Comparison of ENCODE assay signal across 10 cellular contexts in the genomic region with DNA sequence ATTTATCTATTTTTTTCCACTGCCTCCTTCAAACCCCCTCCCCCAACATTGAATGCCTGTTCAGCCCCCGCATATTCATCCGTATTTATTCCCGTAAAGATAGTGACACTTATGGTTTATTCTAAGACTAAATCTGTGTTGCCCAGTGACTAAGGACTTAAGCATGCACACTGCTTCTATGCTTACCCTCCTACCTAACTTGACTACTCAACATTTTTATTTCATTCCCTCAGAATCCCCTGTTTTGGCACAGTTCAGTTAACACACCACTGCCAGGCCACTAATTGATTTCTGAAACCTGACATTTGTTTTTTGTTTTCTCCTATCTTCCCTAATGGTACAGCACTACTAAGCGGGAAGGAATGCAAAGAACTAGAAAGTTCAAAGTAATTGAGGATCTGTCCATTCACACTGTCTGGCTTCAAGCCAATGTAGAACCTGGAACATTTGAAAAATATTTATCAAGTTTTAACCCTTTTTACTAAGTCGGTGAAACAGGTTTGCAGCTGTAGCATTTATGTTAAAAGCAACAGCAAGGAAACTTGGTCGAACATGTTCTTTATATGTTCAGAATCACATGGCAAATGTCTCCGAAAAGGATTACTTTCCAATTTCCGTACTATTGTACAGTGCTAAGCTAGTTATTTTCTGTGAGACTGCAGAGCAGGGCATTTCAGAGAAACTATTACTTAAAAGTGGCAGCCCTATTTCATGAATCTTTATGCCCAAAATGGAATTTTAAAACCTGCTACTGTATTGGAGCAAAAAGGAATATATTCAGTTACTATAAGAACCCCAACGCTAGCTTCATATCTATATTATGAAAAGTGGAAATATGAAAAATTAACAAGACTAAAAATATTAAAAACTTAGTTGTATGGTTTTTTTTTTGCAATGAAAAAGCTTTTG. TPM values are rescaled to one million over a fixed set of nuclear protein-coding genes. Genes with fewer than 3 reads are reported as not detected.
DNase-seq lines count a peak whose midpoint lies in the region; ATAC-seq and TF ChIP-seq lines count a peak whose summit lies in the region.
"Had no signal": no experiment of that assay in that cellular context is flagged by ENCODE, and none has a peak within 500 bp of the region (broad histone marks: within the 10 kb centered on the region; RNA-seq: fewer than 3 reads in every experiment).

No MANE protein-coding gene starts in this region.

- H3K79me2 ChIP-seq in HCT116 (ENCODE audit: insufficient read depth, low read length) (peaks cover 22% of the 10 kb centered on the region), SK-N-SH (ENCODE audit: insufficient read depth) (no peaks in the 10 kb centered on the region)

- intact Hi-C loops in HCT116 (cut with micrococcal nuclease), result loop anchor here (2.0 to 5.0 kb wide), 3 partner anchors 214 to 651 kb away; no protein-coding TSS in a partner anchor
- intact Hi-C loops in Right ventricle myocardium superior (cut with DNase I), result no loop called here

- BruUV-seq in HCT116 (replicated peaks; lab: Mats Ljungman, UMichigan), result no TSS peak

- H3K4me2 ChIP-seq in HCT116 (ENCODE audit: low read length) (peak overlapping the region; percentile 90), SK-N-SH (no peak overlapping the region)
- H3K4me2 ChIP-seq: KMS-11 had no signal

- H3K27ac ChIP-seq in HCT116 (ENCODE audit: low read depth, low read length) (peak overlapping the region; percentile 67), SK-N-SH (ENCODE audit: low read depth in 2 of 2, low read length in 1 of 2) (peak overlapping the region in 1 of 2 experiments; percentile 28; a peak in 1 of 4 replicates), foreskin keratinocyte (peak overlapping the region; percentile 82), gastroesophageal sphincter (no peak overlapping the region)
- H3K27ac ChIP-seq: KMS-11, lower lobe of right lung had no signal

- H3K9me2 ChIP-seq in HCT116 (ENCODE audit: insufficient read depth), result no peaks in the 10 kb centered on the region
- no peaks in the 10 kb centered on the region for H3K9me2 ChIP-seq in SK-N-SH

- DNase-seq in HCT116 (ENCODE audit: low read depth, low spot score) (peak; percentile 79), SK-N-SH (no peak), foreskin keratinocyte (peak; percentile 86 to 90), superior temporal gyrus (ENCODE audit: extremely low spot score) (peak; percentile 3), Right ventricle myocardium superior (no peak)
- DNase-seq: lower lobe of right lung; stimulated activated naive CD4-positive, alpha-beta T cell treated with Interleukin-2 at 50 U/mL for 16 hours had no signal

- POLR2A ChIA-PET in HCT116 (lab: Charles Lee), result interaction anchor here (0.6 to 1.3 kb wide), 2 partner anchors 165 to 366 kb away, joined by 3 to 5 read pairs; no protein-coding TSS in a partner anchor
- POLR2A ChIA-PET in SK-N-SH (lab: Yijun Ruan, JAX), result no interaction called here

- peak; percentile 18 for ATAC-seq in HCT116
- peak; percentile 27 for ATAC-seq in foreskin keratinocyte
- no peak for ATAC-seq in HG03196 (IDR thresholded peaks at IDR 0.05; ENCODE audit: unreplicated experiment)
- ATAC-seq in Right ventricle myocardium superior (ENCODE audit: poor library complexity), result no peak
- ATAC-seq in gastroesophageal sphincter, result no peak
- ATAC-seq: lower lobe of right lung had no signal

- H3K4me3 ChIP-seq in HCT116 (replicated peaks in 1 of 2; ENCODE audit: low read depth in 1 of 2, low read length in 2 of 2) (peak overlapping the region; percentile 15 to 44), SK-N-SH (ENCODE audit: low read depth in 2 of 2, low read length in 1 of 2) (no peak overlapping the region), gastroesophageal sphincter (no peak overlapping the region)
- H3K4me3 ChIP-seq: lower lobe of right lung had no signal

- TF ChIP-seq CTCF in HCT116 (IDR thresholded peaks at IDR 0.05 in 2 of 3, conservative IDR thresholded peaks at IDR 0.05 in 1 of 3; ENCODE audit: borderline replicate concordance in 1 of 3, insufficient read depth in 1 of 3, low read depth in 2 of 3, low read length in 2 of 3), result no peak
- no peak for TF ChIP-seq CTCF in SK-N-SH (IDR thresholded peaks at IDR 0.05)
- TF ChIP-seq CTCF in foreskin keratinocyte (conservative IDR thresholded peaks at IDR 0.05), result no peak
- no peak for TF ChIP-seq CTCF in gastroesophageal sphincter (IDR thresholded peaks at IDR 0.05)

- H2AFZ ChIP-seq in HCT116 (ENCODE audit: low read depth, low read length, poor library complexity, severe bottlenecking), result peak overlapping the region; percentile 42
- no peak overlapping the region for H2AFZ ChIP-seq in SK-N-SH (ENCODE audit: low read depth)

- peak in 1 of 2 experiments; percentile 26; a peak in 1 of 4 replicates for TF ChIP-seq EP300 in SK-N-SH (IDR thresholded peaks at IDR 0.05; ENCODE audit: borderline replicate concordance in 1 of 2, low read depth in 1 of 2, low read length in 1 of 2)
- no peak for TF ChIP-seq EP300 in gastroesophageal sphincter (IDR thresholded peaks at IDR 0.05)

- TF ChIP-seq POLR2A in HCT116 (IDR thresholded peaks at IDR 0.05; ENCODE audit: borderline replicate concordance, extremely low read depth, insufficient read depth, insufficient read length), result no peak
- TF ChIP-seq POLR2A in gastroesophageal sphincter (IDR thresholded peaks at IDR 0.05), result no peak

- no peaks in the 10 kb centered on the region for H3K27me3 ChIP-seq in HCT116 (ENCODE audit: insufficient read depth, low read length)
- H3K27me3 ChIP-seq in SK-N-SH (ENCODE audit: insufficient read depth), result no peaks in the 10 kb centered on the region
- H3K27me3 ChIP-seq in foreskin keratinocyte, result no peaks in the 10 kb centered on the region
- no peaks in the 10 kb centered on the region for H3K27me3 ChIP-seq in gastroesophageal sphincter

- no peaks in the 10 kb centered on the region for H3K36me3 ChIP-seq in HCT116 (ENCODE audit: control insufficient read depth in 1 of 2, insufficient read depth in 2 of 2, low read length in 2 of 2)
- H3K36me3 ChIP-seq in SK-N-SH (replicated peaks in 1 of 2; ENCODE audit: control insufficient read depth in 1 of 2, insufficient read depth in 2 of 2, low read length in 1 of 2), result no peaks in the 10 kb centered on the region
- H3K36me3 ChIP-seq in gastroesophageal sphincter, result no peaks in the 10 kb centered on the region
- H3K36me3 ChIP-seq: lower lobe of right lung had no signal

- TF ChIP-seq RAD21 in HCT116 (IDR thresholded peaks at IDR 0.05; ENCODE audit: low read depth) (no peak), SK-N-SH (IDR thresholded peaks at IDR 0.05; ENCODE audit: low read length) (no peak)

- 46% methylated on average over 9 of the region's 9 CpGs for WGBS in SK-N-SH (ENCODE audit: low lambda C conversion rate)
- WGBS in gastroesophageal sphincter (ENCODE audit: low coverage in 1 of 2), 2 donors, result 65 to 81% methylated on average over 9 of the region's 9 CpGs

- RAD21 ChIA-PET in HCT116 (lab: Charles Lee; ENCODE audit: low non-redundant PET in 1 of 2, low total read pairs in 2 of 2, uncharacterized antibody in 2 of 2, unreplicated experiment in 2 of 2), result interaction anchor here in 1 of 2 experiments (0.6 to 0.9 kb wide), 2 partner anchors 66 to 641 kb away, joined by 3 to 9 read pairs; no protein-coding TSS in a partner anchor

- H3K9ac ChIP-seq in HCT116 (ENCODE audit: low read length) (peak overlapping the region; percentile 45), SK-N-SH (no peak overlapping the region)
- H3K9ac ChIP-seq: KMS-11 had no signal

- peaks cover 21% of the 10 kb centered on the region for H3F3A ChIP-seq in SK-N-SH (replicated peaks; ENCODE audit: insufficient read depth)

- H3K9me3 ChIP-seq in HCT116 (ENCODE audit: control insufficient read depth in 1 of 2, insufficient read depth in 1 of 2, low read depth in 1 of 2, low read length in 2 of 2) (no peaks in the 10 kb centered on the region), SK-N-SH (no peaks in the 10 kb centered on the region), gastroesophageal sphincter (no peaks in the 10 kb centered on the region)
- H3K9me3 ChIP-seq: lower lobe of right lung had no signal

- H4K20me1 ChIP-seq in HCT116 (ENCODE audit: insufficient read depth) (peaks cover 2% of the 10 kb centered on the region; the same call in 1 of the 2 replicates), SK-N-SH (ENCODE audit: insufficient read depth) (no peaks in the 10 kb centered on the region)

- H3K4me1 ChIP-seq in HCT116 (ENCODE audit: control insufficient read depth in 1 of 2, insufficient read depth in 2 of 2, low read length in 2 of 2) (peaks cover 28 to 48% of the 10 kb centered on the region in 2 experiments), SK-N-SH (ENCODE audit: control insufficient read depth in 1 of 2, insufficient read depth in 2 of 2, low read depth in 1 of 2, low read length in 1 of 2) (peaks cover 7 to 10% of the 10 kb centered on the region in 2 experiments; a peak in 3 of 4 replicates), foreskin keratinocyte (peaks cover 22% of the 10 kb centered on the region), gastroesophageal sphincter (peaks cover 0 to 12% (median under 1%) of the 10 kb centered on the region in 3 donors)

- CTCF ChIA-PET in HCT116 (lab: Charles Lee), result interaction anchor here (0.7 to 1.7 kb wide), 2 partner anchors 216 to 538 kb away, joined by 3 to 4 read pairs; no protein-coding TSS in a partner anchor
- CTCF ChIA-PET in SK-N-SH (lab: Yijun Ruan, JAX), result interaction anchor here (0.6 to 1.2 kb wide), 2 partner anchors 16 to 293 kb away, joined by 3 read pairs; no protein-coding TSS in a partner anchor

TF ChIP-seq in HCT116, 20 proteins besides CTCF, POLR2A, EP300 and RAD21 (continues in another document):
- TF ChIP-seq CBX3 (IDR thresholded peaks at IDR 0.05; ENCODE audit: low read depth) (peak; percentile 36; the same call in 1 of the 2 replicates), TCF7L2 (IDR thresholded peaks at IDR 0.05; ENCODE audit: borderline replicate concordance, extremely low read depth, insufficient read depth, insufficient read length) (peak; percentile 67), SIN3A (IDR thresholded peaks at IDR 0.05; ENCODE audit: low read depth) (peak; percentile 52; the same call in 1 of the 2 replicates), YY1 (IDR thresholded peaks at IDR 0.05; ENCODE audit: extremely low read depth, insufficient replicate concordance, low read depth, low read length) (no peak)

RNA-seq across cellular contexts. Expression of a gene that starts 2.5 kb away (rescaled TPM):
- total RNA-seq in HCT116 (2021; ENCODE audit: unreplicated experiment), result 59.2 TPM
- 43.8 and 54.0 TPM in 2 replicates for polyA plus RNA-seq in HCT116 (2012)
- polyA plus RNA-seq in SK-N-SH (2012; rRNA removed), result 2.7 and 3.9 TPM in 2 replicates
- polyA plus RNA-seq in SK-N-SH (2012; cell fraction: cytosol; rRNA removed), result 2.9 and 3.2 TPM in 2 replicates
- polyA plus RNA-seq in SK-N-SH (2012; cell fraction: nucleus; rRNA removed), result 1.5 and 3.4 TPM in 2 replicates
- total RNA-seq in foreskin keratinocyte, result 75.7 and 85.3 TPM in 2 replicates
- polyA plus RNA-seq in foreskin keratinocyte, result 31.6 and 39.7 TPM in 2 replicates
- 0.59 TPM for total RNA-seq in Right ventricle myocardium superior
- total RNA-seq in gastroesophageal sphincter, result 10 to 100 TPM in 1 of 4 donors, 1 to 10 TPM in 3; 2.5 to 22.7 (median 4.9) TPM

Comparison
In these comparisons a context has a peak if more than half of its experiments do, and no peak if none do; other contexts are left out.
1. ATAC-seq: peak in HCT116 (single experiment) and foreskin keratinocyte (single experiment); none in HG03196 (single experiment), Right ventricle myocardium superior (single experiment) and gastroesophageal sphincter (single experiment).
2. DNase-seq: peak in HCT116 (single experiment), foreskin keratinocyte (2 of 2) and superior temporal gyrus (single experiment); none in SK-N-SH (single experiment) and Right ventricle myocardium superior (single experiment).
3. H3K27ac ChIP-seq: peak in HCT116 (single experiment) and foreskin keratinocyte (single experiment); none in gastroesophageal sphincter (0 of 4).
4. H3K4me3 ChIP-seq: peak in HCT116 (2 of 2); none in SK-N-SH (0 of 2) and gastroesophageal sphincter (0 of 2).